11 cellular contexts compared by ENCODE assay signal in genomic region chr2:171325886-171326585, GRCh38.
DNase-seq lines count a peak whose midpoint lies in the region; ATAC-seq, FAIRE-seq and TF ChIP-seq lines count a peak whose summit lies in the region.
"Had no signal": no experiment of that assay in that cellular context is flagged by ENCODE, and none has a peak within 500 bp of the region (broad histone marks: within the 10 kb centered on the region; RNA-seq: fewer than 3 reads in every experiment).

No MANE protein-coding gene starts in this region.

- no peak; the same call in 1 of the 2 replicates for TF ChIP-seq POLR2A in GM12891 (IDR thresholded peaks at IDR 0.05; ENCODE audit: low read depth, low read length)

- H3K4me2 ChIP-seq in OCI-LY3 (ENCODE audit: low read length), result peak overlapping the region; percentile 21

- H3K27me3 ChIP-seq in OCI-LY3 (ENCODE audit: low read depth, low read length) (no peaks in the 10 kb centered on the region), brain microvascular endothelial cell (replicated peaks) (no peaks in the 10 kb centered on the region)
- H3K27me3 ChIP-seq: left lung had no signal

- peak; percentile 43 for ATAC-seq in GM21737 (IDR thresholded peaks at IDR 0.05; ENCODE audit: unreplicated experiment)
- no peak for ATAC-seq in HG03097 (IDR thresholded peaks at IDR 0.05; ENCODE audit: low FRiP score, unreplicated experiment)
- ATAC-seq: left lung had no signal

- no peaks in the 10 kb centered on the region for H4K20me1 ChIP-seq in OCI-LY3 (ENCODE audit: insufficient read depth, low read length)

- H3K4me3 ChIP-seq in OCI-LY3 (ENCODE audit: low read length) (no peak overlapping the region), kidney (ENCODE audit: low read length in 2 of 2) (no peak overlapping the region), brain microvascular endothelial cell (ENCODE audit: low read depth, low read length) (no peak overlapping the region)
- H3K4me3 ChIP-seq: left lung had no signal

- H3K4me1 ChIP-seq in OCI-LY3 (ENCODE audit: low read length), result peaks cover 69% of the 10 kb centered on the region
- H3K4me1 ChIP-seq in kidney (ENCODE audit: control insufficient read depth in 1 of 2, insufficient read depth in 1 of 2, low read depth in 1 of 2, low read length in 2 of 2), result no peaks in the 10 kb centered on the region
- H3K4me1 ChIP-seq: left lung had no signal

- 0 out of 2 replicates have a peak overlapping the region, but pooled peaks have one; percentile 1 for H3K27ac ChIP-seq in OCI-LY3 (ENCODE audit: low read length)
- no peak overlapping the region for H3K27ac ChIP-seq in kidney (ENCODE audit: low read depth in 2 of 2, low read length in 2 of 2)
- no peak overlapping the region for H3K27ac ChIP-seq in brain microvascular endothelial cell
- H3K27ac ChIP-seq: left lung had no signal

- FAIRE-seq in GM12891 (lab: Jason Lieb, UNC) (peak; percentile 87), kidney (lab: Jason Lieb, UNC) (peak; percentile 25), RCC 7860 (lab: Jason Lieb, UNC) (no peak)

- H3K79me2 ChIP-seq in OCI-LY3 (ENCODE audit: low read length), result no peaks in the 10 kb centered on the region

- no peaks in the 10 kb centered on the region for H3K36me3 ChIP-seq in OCI-LY3 (replicated peaks; ENCODE audit: low read depth, low read length)
- H3K36me3 ChIP-seq in kidney (ENCODE audit: control insufficient read depth in 1 of 2, insufficient read depth in 2 of 2, low read length in 2 of 2), result no peaks in the 10 kb centered on the region
- no peaks in the 10 kb centered on the region for H3K36me3 ChIP-seq in brain microvascular endothelial cell (replicated peaks)
- H3K36me3 ChIP-seq: left lung had no signal

- in situ Hi-C loops in brain microvascular endothelial cell (cut with HindIII; ENCODE audit: low pct_ligation_motif_present, low sequenced_read_pairs), result no loop called here

- no peak for DNase-seq in GM12891 (ENCODE audit: insufficient read length, low spot score)
- DNase-seq in kidney, result no peak
- DNase-seq in RCC 7860 (ENCODE audit: low spot score), result no peak
- DNase-seq in hypothalamus (lab: John Stamatoyannopoulos, UW), result no peak
- DNase-seq in brain microvascular endothelial cell, result no peak
- DNase-seq: DMS 273 treated with DMSO at 0.1 percent for 48 hours, left lung, NCI-H1105 treated with DMSO at 0.1 percent for 48 hours had no signal

- H3K9me3 ChIP-seq in OCI-LY3 (ENCODE audit: insufficient read depth, low read length) (no peaks in the 10 kb centered on the region), kidney (ENCODE audit: control insufficient read depth in 1 of 2, low read length in 2 of 2) (no peaks in the 10 kb centered on the region)
- H3K9me3 ChIP-seq: left lung had no signal

- no peak for TF ChIP-seq CTCF in OCI-LY3 (IDR thresholded peaks at IDR 0.05; ENCODE audit: low read depth, low read length)
- TF ChIP-seq CTCF in kidney (IDR thresholded peaks at IDR 0.05; ENCODE audit: borderline replicate concordance, extremely low read depth, insufficient read depth), result no peak
- TF ChIP-seq CTCF in brain microvascular endothelial cell (IDR thresholded peaks at IDR 0.05; ENCODE audit: low read depth, low read length, missing control alignments), result no peak

- H2AFZ ChIP-seq in OCI-LY3 (ENCODE audit: low read depth, low read length), result no peak overlapping the region

- H3K9ac ChIP-seq in OCI-LY3 (ENCODE audit: low read length) (no peak overlapping the region), kidney (ENCODE audit: low read length in 2 of 2) (no peak overlapping the region)

- intact Hi-C loops in kidney (cut with DNase I), result no loop called here

TF ChIP-seq in GM12891, 5 proteins besides CTCF, POLR2A, EP300 and RAD21:
- no peak for TF ChIP-seq TAF1 (IDR thresholded peaks at IDR 0.05; ENCODE audit: low read depth, low read length)
- 0 out of 2 replicates have a peak, but pooled peaks have one; percentile 17 for TF ChIP-seq POLR2AphosphoS5 (IDR thresholded peaks at IDR 0.05; ENCODE audit: low read depth, low read length)
- TF ChIP-seq POU2F2 (IDR thresholded peaks at IDR 0.05; ENCODE audit: low read depth, low read length), result no peak
- no peak for TF ChIP-seq PAX5 (IDR thresholded peaks at IDR 0.05; ENCODE audit: insufficient read depth, low read length, severe bottlenecking)
